ENCODE assay signal across 8 cellular contexts in the genomic region with DNA sequence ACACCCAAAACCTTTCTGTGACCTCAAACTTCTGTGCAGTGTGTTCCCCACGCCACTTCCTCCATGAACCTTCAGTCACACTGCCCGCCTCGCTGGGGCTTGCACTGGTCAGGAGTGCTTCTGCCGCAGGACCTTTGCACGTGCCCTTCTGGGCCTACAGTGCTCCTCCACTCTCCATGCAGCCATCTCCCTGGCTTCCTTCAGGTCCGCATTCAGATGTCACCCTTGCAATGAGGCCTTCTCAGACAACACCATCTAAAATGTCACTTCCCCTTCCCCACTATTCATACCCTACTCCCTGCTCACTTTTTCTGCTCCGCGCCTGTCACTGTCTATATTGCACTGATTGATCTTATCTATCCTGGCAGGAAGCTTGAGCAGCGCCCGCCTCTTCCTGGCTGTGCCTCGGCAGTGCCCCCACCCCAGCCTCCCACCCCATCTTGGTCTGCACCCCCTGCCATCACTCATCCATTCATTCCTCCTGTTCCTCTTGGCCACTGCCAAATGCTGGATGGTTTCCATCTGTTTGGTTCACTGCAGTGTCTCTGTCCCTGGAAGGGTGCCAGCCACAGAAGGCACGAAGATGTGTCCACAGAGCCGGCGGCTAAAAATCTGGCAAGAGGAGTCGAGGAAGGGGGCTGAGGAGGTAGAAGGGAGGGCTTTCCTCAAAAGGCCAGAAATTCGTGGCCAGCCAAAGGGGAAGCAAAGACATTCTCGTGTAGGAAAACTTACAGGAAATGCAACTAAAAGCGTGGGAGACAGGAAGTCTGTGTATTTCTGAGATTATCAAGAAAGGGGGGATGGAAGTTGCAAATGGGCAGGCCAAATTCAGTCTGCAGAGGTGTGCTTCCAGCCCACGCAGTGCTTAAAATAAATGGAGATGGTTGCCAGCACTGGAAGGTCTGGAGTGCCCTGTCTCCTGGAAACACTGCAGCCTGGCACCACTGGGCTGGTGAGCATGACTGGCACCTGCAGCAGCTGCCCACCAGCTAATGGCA. TPM values are rescaled to one million over a fixed set of nuclear protein-coding genes. Genes with fewer than 3 reads are reported as not detected.
DNase-seq lines count a peak whose midpoint lies in the region; ATAC-seq, FAIRE-seq and TF ChIP-seq lines count a peak whose summit lies in the region.

No MANE protein-coding gene starts in this region.

- no peak overlapping the region for H3K4me3 ChIP-seq in GM23338

- peak; percentile 57 for DNase-seq in stimulated activated CD4-positive, alpha-beta T cell treated with anti-CD3 and anti-CD28 coated beads, Interleukin-15, amount 100 ng/mL, for 24 hours
- no peak for DNase-seq in stimulated activated CD4-positive, alpha-beta T cell treated with anti-CD3 and anti-CD28 coated beads, Interleukin-4, amount 100 ng/mL, for 4 hours
- DNase-seq in activated CD4-positive, alpha-beta T cell treated with anti-CD3 and anti-CD28 coated beads, Interleukin-2, amount 10 ng/mL, durations not matched to agents 24 days and 14 days, result no peak
- DNase-seq in epidermal melanocyte (ENCODE audit: insufficient read length, low spot score) (peak; percentile 73), occipital lobe (lab: John Stamatoyannopoulos, UW) (peak; percentile 76), GM23338 (ENCODE audit: low spot score) (no peak), HTR-8/SVneo (ENCODE audit: insufficient read length, low spot score) (no peak)

- H3K79me2 ChIP-seq in GM23338 (replicated peaks; ENCODE audit: insufficient read depth), result peaks cover 7% of the 10 kb centered on the region

- no peaks in the 10 kb centered on the region for H3K27me3 Mint-ChIP-seq in activated CD4-positive, alpha-beta T cell treated with anti-CD3 and anti-CD28 coated beads, Interleukin-2, amount 10 ng/mL, durations not matched to agents 24 days and 14 days
- H3K27me3 Mint-ChIP-seq in GM23338 (ENCODE audit: insufficient read depth, low read depth, poor library complexity), result peaks cover 6% of the 10 kb centered on the region

- no peak overlapping the region for H3K4me2 ChIP-seq in GM23338

- peak overlapping the region; percentile 63 for H3K4me3 Mint-ChIP-seq in activated CD4-positive, alpha-beta T cell treated with anti-CD3 and anti-CD28 coated beads, Interleukin-2, amount 10 ng/mL, durations not matched to agents 24 days and 14 days
- H3K4me3 Mint-ChIP-seq in GM23338, result no peak overlapping the region

- no peaks in the 10 kb centered on the region; the same call in 1 of the 2 replicates for H3K4me1 ChIP-seq in GM23338 (ENCODE audit: insufficient read depth)

- H3F3A ChIP-seq in GM23338 (replicated peaks; ENCODE audit: low read depth), result no peaks in the 10 kb centered on the region

- H3K9me3 Mint-ChIP-seq in activated CD4-positive, alpha-beta T cell treated with anti-CD3 and anti-CD28 coated beads, Interleukin-2, amount 10 ng/mL, durations not matched to agents 24 days and 14 days, result peaks cover 9% of the 10 kb centered on the region
- H3K9me3 Mint-ChIP-seq in GM23338, result peaks cover 2% of the 10 kb centered on the region; the same call in 1 of the 3 replicates

- intact Hi-C loops in activated CD4-positive, alpha-beta T cell treated with anti-CD3 and anti-CD28 coated beads, Interleukin-2, amount 10 ng/mL, durations not matched to agents 24 days and 14 days (cut with micrococcal nuclease), result loop anchor here (2.0 kb wide), 2 partner anchors 18 kb away; no protein-coding TSS in a partner anchor

- H3K36me3 Mint-ChIP-seq in activated CD4-positive, alpha-beta T cell treated with anti-CD3 and anti-CD28 coated beads, Interleukin-2, amount 10 ng/mL, durations not matched to agents 24 days and 14 days (ENCODE audit: low read depth), result peaks cover 35% of the 10 kb centered on the region
- peaks cover 26% of the 10 kb centered on the region for H3K36me3 Mint-ChIP-seq in GM23338 (ENCODE audit: low read depth)

- H3K27ac ChIP-seq in GM23338 (ENCODE audit: low read depth), result no peak overlapping the region

- no peaks in the 10 kb centered on the region for H3K36me3 ChIP-seq in GM23338 (ENCODE audit: insufficient read depth)

- H4K20me1 ChIP-seq in GM23338 (replicated peaks; ENCODE audit: insufficient read depth), result no peaks in the 10 kb centered on the region

- H3K27me3 ChIP-seq in GM23338 (ENCODE audit: insufficient read depth), result no peaks in the 10 kb centered on the region

- FAIRE-seq in HTR-8/SVneo (lab: Jason Lieb, UNC), result no peak

- peaks cover 4% of the 10 kb centered on the region; the same call in 1 of the 2 replicates for H3K9me2 ChIP-seq in GM23338 (ENCODE audit: insufficient read depth)

- H3K27ac Mint-ChIP-seq in activated CD4-positive, alpha-beta T cell treated with anti-CD3 and anti-CD28 coated beads, Interleukin-2, amount 10 ng/mL, durations not matched to agents 24 days and 14 days, result peak overlapping the region; percentile 63
- H3K27ac Mint-ChIP-seq in GM23338, result no peak overlapping the region

- H2AFZ ChIP-seq in GM23338, result no peak overlapping the region

- ATAC-seq in HG02623 (IDR thresholded peaks at IDR 0.05; ENCODE audit: unreplicated experiment) (no peak), GM23338 (no peak)

- peaks cover 64% of the 10 kb centered on the region for H3K4me1 Mint-ChIP-seq in activated CD4-positive, alpha-beta T cell treated with anti-CD3 and anti-CD28 coated beads, Interleukin-2, amount 10 ng/mL, durations not matched to agents 24 days and 14 days
- peaks cover 12% of the 10 kb centered on the region for H3K4me1 Mint-ChIP-seq in GM23338

- no peak for TF ChIP-seq CTCF in GM23338 (conservative IDR thresholded peaks at IDR 0.05; ENCODE audit: low read depth in 2 of 2)

TF ChIP-seq in GM23338, 12 proteins besides CTCF, POLR2A, EP300 and RAD21 (continues in another document):
- TF ChIP-seq EZH2 (IDR thresholded peaks at IDR 0.05; ENCODE audit: low read depth, unreplicated experiment) (no peak), ZNF114 (CRISPR knock-in tag; IDR thresholded peaks at IDR 0.05) (no peak)
- TF ChIP-seq, protein P1, sequence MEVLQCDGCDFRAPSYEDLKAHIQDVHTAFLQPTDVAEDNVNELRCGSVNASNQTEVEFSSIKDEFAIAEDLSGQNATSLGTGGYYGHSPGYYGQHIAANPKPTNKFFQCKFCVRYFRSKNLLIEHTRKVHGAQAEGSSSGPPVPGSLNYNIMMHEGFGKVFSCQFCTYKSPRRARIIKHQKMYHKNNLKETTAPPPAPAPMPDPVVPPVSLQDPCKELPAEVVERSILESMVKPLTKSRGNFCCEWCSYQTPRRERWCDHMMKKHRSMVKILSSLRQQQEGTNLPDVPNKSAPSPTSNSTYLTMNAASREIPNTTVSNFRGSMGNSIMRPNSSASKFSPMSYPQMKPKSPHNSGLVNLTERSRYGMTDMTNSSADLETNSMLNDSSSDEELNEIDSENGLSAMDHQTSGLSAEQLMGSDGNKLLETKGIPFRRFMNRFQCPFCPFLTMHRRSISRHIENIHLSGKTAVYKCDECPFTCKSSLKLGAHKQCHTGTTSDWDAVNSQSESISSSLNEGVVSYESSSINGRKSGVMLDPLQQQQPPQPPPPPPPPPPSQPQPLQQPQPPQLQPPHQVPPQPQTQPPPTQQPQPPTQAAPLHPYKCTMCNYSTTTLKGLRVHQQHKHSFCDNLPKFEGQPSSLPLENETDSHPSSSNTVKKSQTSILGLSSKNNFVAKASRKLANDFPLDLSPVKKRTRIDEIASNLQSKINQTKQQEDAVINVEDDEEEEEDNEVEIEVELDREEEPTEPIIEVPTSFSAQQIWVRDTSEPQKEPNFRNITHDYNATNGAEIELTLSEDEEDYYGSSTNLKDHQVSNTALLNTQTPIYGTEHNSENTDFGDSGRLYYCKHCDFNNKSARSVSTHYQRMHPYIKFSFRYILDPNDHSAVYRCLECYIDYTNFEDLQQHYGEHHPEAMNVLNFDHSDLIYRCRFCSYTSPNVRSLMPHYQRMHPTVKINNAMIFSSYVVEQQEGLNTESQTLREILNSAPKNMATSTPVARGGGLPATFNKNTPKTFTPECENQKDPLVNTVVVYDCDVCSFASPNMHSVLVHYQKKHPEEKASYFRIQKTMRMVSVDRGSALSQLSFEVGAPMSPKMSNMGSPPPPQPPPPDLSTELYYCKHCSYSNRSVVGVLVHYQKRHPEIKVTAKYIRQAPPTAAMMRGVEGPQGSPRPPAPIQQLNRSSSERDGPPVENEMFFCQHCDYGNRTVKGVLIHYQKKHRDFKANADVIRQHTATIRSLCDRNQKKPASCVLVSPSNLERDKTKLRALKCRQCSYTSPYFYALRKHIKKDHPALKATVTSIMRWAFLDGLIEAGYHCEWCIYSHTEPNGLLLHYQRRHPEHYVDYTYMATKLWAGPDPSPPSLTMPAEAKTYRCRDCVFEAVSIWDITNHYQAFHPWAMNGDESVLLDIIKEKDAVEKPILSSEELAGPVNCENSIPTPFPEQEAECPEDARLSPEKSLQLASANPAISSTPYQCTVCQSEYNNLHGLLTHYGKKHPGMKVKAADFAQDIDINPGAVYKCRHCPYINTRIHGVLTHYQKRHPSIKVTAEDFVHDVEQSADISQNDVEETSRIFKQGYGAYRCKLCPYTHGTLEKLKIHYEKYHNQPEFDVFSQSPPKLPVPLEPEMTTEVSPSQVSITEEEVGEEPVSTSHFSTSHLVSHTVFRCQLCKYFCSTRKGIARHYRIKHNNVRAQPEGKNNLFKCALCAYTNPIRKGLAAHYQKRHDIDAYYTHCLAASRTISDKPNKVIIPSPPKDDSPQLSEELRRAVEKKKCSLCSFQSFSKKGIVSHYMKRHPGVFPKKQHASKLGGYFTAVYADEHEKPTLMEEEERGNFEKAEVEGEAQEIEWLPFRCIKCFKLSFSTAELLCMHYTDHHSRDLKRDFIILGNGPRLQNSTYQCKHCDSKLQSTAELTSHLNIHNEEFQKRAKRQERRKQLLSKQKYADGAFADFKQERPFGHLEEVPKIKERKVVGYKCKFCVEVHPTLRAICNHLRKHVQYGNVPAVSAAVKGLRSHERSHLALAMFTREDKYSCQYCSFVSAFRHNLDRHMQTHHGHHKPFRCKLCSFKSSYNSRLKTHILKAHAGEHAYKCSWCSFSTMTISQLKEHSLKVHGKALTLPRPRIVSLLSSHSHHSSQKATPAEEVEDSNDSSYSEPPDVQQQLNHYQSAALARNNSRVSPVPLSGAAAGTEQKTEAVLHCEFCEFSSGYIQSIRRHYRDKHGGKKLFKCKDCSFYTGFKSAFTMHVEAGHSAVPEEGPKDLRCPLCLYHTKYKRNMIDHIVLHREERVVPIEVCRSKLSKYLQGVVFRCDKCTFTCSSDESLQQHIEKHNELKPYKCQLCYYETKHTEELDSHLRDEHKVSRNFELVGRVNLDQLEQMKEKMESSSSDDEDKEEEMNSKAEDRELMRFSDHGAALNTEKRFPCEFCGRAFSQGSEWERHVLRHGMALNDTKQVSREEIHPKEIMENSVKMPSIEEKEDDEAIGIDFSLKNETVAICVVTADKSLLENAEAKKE (CRISPR knock-in tag; IDR thresholded peaks at IDR 0.05), result no peak

RNA-seq across cellular contexts. Expression of gene SYNJ2, which starts 27.5 kb away (rescaled TPM):
- 22.2 and 24.3 TPM in 2 replicates for total RNA-seq in activated CD4-positive, alpha-beta T cell treated with anti-CD3 and anti-CD28 coated beads, Interleukin-2, amount 10 ng/mL, durations not matched to agents 24 days and 14 days
- total RNA-seq in occipital lobe, result 7.2 TPM
- 5.6 and 8.4 TPM in 2 replicates for total RNA-seq in GM23338 (2014; rRNA removed; shearing (Covaris generic))
- 2.5 and 2.8 TPM in 2 replicates for polyA plus RNA-seq in GM23338 (2016; fragmentation: Nextera tagmentation; extraction: Ambion mirVana)

Comparison
In these comparisons a context has a peak if more than half of its experiments do, and no peak if none do; other contexts are left out.
1. DNase-seq: peak in stimulated activated CD4-positive, alpha-beta T cell treated with anti-CD3 and anti-CD28 coated beads, Interleukin-15, amount 100 ng/mL, for 24 hours (single experiment), epidermal melanocyte (single experiment) and occipital lobe (single experiment); none in stimulated activated CD4-positive, alpha-beta T cell treated with anti-CD3 and anti-CD28 coated beads, Interleukin-4, amount 100 ng/mL, for 4 hours (0 of 2), activated CD4-positive, alpha-beta T cell treated with anti-CD3 and anti-CD28 coated beads, Interleukin-2, amount 10 ng/mL, durations not matched to agents 24 days and 14 days (single experiment), GM23338 (single experiment) and HTR-8/SVneo (single experiment).